33 cellular contexts compared by ENCODE assay signal in genomic region chr3:148794357-148794756, GRCh38. TPM values are rescaled to one million over a fixed set of nuclear protein-coding genes. Genes with fewer than 3 reads are reported as not detected.
DNase-seq lines count a peak whose midpoint lies in the region; ATAC-seq and TF ChIP-seq lines count a peak whose summit lies in the region.
"Had no signal": no experiment of that assay in that cellular context is flagged by ENCODE, and none has a peak within 500 bp of the region (broad histone marks: within the 10 kb centered on the region; RNA-seq: fewer than 3 reads in every experiment).

No MANE protein-coding gene starts in this region.

- intact Hi-C loops in lower lobe of right lung (cut with DNase I): no loop called here

- no peaks in the 10 kb centered on the region for H3K36me3 ChIP-seq in brain microvascular endothelial cell (replicated peaks)
- no peaks in the 10 kb centered on the region for H3K36me3 ChIP-seq in lower lobe of right lung
- H3K36me3 ChIP-seq: ascending aorta, esophagus squamous epithelium, gastrocnemius medialis, tibial artery, WERI-Rb-1 had no signal

- no peak for ATAC-seq in GM19395 (IDR thresholded peaks at IDR 0.05; ENCODE audit: unreplicated experiment)
- no peak for ATAC-seq in lower lobe of right lung
- no peak for ATAC-seq in GM18517 (IDR thresholded peaks at IDR 0.05; ENCODE audit: unreplicated experiment)
- no peak for ATAC-seq in HG02970 (IDR thresholded peaks at IDR 0.05; ENCODE audit: low FRiP score, unreplicated experiment)
- ATAC-seq: gastrocnemius medialis, GM23338, right cardiac atrium, T-cell had no signal

- no peak overlapping the region for H3K27ac ChIP-seq in brain microvascular endothelial cell
- no peak overlapping the region for H3K27ac ChIP-seq in lower lobe of right lung
- H3K27ac ChIP-seq: ascending aorta, esophagus squamous epithelium, gastrocnemius medialis, tibial artery, WERI-Rb-1 had no signal

- H3K9me3 ChIP-seq in lower lobe of right lung: no peaks in the 10 kb centered on the region
- H3K9me3 ChIP-seq: ascending aorta, esophagus squamous epithelium, gastrocnemius medialis, tibial artery had no signal

- H3K36me3 Mint-ChIP-seq in osteocyte (ENCODE audit: unreplicated experiment): no peaks in the 10 kb centered on the region
- H3K36me3 Mint-ChIP-seq: activated naive CD8-positive, alpha-beta T cell treated with anti-CD3 and anti-CD28 coated beads, Interleukin-2, amount 10 ng/mL, durations not matched to agents 7 days and 5 days; CD8-positive, alpha-beta memory T cell; memory B cell; T-cell had no signal

- H3K4me3 ChIP-seq in brain microvascular endothelial cell (ENCODE audit: low read depth, low read length): no peak overlapping the region
- H3K4me3 ChIP-seq in lower lobe of right lung: no peak overlapping the region
- H3K4me3 ChIP-seq: ascending aorta, esophagus squamous epithelium, gastrocnemius medialis, GM23338, tibial artery had no signal

- TF ChIP-seq CTCF in brain microvascular endothelial cell (IDR thresholded peaks at IDR 0.05; ENCODE audit: low read depth, low read length, missing control alignments) (no peak), osteocyte (IDR thresholded peaks at IDR 0.05) (no peak), lower lobe of right lung (IDR thresholded peaks at IDR 0.05) (no peak)

- no peaks in the 10 kb centered on the region for H3K4me1 ChIP-seq in lower lobe of right lung
- H3K4me1 ChIP-seq: ascending aorta, esophagus squamous epithelium, gastrocnemius medialis had no signal

- DNase-seq in HT-29 (ENCODE audit: low spot score) (peak; percentile 54), brain microvascular endothelial cell (peak; percentile 27), left kidney (ENCODE audit: low read depth, low spot score) (peak; percentile 45), osteocyte (ENCODE audit: extremely low spot score, unreplicated experiment) (no peak), lower lobe of right lung (no peak)
- DNase-seq: activated CD4-positive, alpha-beta T cell treated with anti-CD3 and anti-CD28 coated beads for 48 hours; activated gamma-delta T cell treated with Interleukin-2 at 50 U/mL for 16 hours; activated naive CD8-positive, alpha-beta T cell treated with anti-CD3 and anti-CD28 coated beads, Interleukin-2, amount 10 ng/mL, durations not matched to agents 7 days and 5 days; activated T-cell treated with anti-CD3 and anti-CD28 coated beads, Interleukin-2, amount 50 U/mL, for 24 hours; CD8-positive, alpha-beta memory T cell; central memory CD4-positive, alpha-beta T cell; dermis blood vessel endothelial cell; DMS53; esophagus squamous epithelium; gastrocnemius medialis; NCI-H1048; NCI-H446; NCI-H82; posterior cingulate gyrus; right cardiac atrium; RPMI8226; stimulated activated CD4-positive, alpha-beta T cell treated with anti-CD3 and anti-CD28 coated beads, Interleukin-12 subunit alpha, Interleukin-12 subunit beta, amount 100 ng/mL, for 4 hours; stimulated activated CD4-positive, alpha-beta T cell treated with anti-CD3 and anti-CD28 coated beads, Interleukin-2, amount 100 ng/mL, for 48 hours; T-cell; tibial artery; WERI-Rb-1 had no signal

- H3K9me3 Mint-ChIP-seq in osteocyte (ENCODE audit: unreplicated experiment): no peaks in the 10 kb centered on the region
- H3K9me3 Mint-ChIP-seq: activated naive CD8-positive, alpha-beta T cell treated with anti-CD3 and anti-CD28 coated beads, Interleukin-2, amount 10 ng/mL, durations not matched to agents 7 days and 5 days; activated T-cell treated with anti-CD3 and anti-CD28 coated beads, Interleukin-2, amount 50 U/mL, for 24 hours; CD8-positive, alpha-beta memory T cell; GM23338; memory B cell had no signal

- H3K27me3 ChIP-seq in brain microvascular endothelial cell (replicated peaks) (no peaks in the 10 kb centered on the region), lower lobe of right lung (ENCODE audit: low read depth) (no peaks in the 10 kb centered on the region)
- H3K27me3 ChIP-seq: ascending aorta, esophagus squamous epithelium, gastrocnemius medialis, tibial artery had no signal

- peaks cover 29% of the 10 kb centered on the region for H3K4me1 Mint-ChIP-seq in osteocyte (ENCODE audit: unreplicated experiment)
- H3K4me1 Mint-ChIP-seq: activated naive CD8-positive, alpha-beta T cell treated with anti-CD3 and anti-CD28 coated beads, Interleukin-2, amount 10 ng/mL, durations not matched to agents 7 days and 5 days; CD8-positive, alpha-beta memory T cell; memory B cell; T-cell had no signal

- H3K27ac Mint-ChIP-seq in osteocyte (ENCODE audit: unreplicated experiment): peak overlapping the region; percentile 5
- H3K27ac Mint-ChIP-seq: activated naive CD8-positive, alpha-beta T cell treated with anti-CD3 and anti-CD28 coated beads, Interleukin-2, amount 10 ng/mL, durations not matched to agents 7 days and 5 days; activated T-cell treated with anti-CD3 and anti-CD28 coated beads, Interleukin-2, amount 50 U/mL, for 24 hours; CD8-positive, alpha-beta memory T cell; memory B cell; T-cell had no signal

- no peak overlapping the region for H3K4me3 Mint-ChIP-seq in osteocyte (ENCODE audit: unreplicated experiment)
- H3K4me3 Mint-ChIP-seq: activated naive CD8-positive, alpha-beta T cell treated with anti-CD3 and anti-CD28 coated beads, Interleukin-2, amount 10 ng/mL, durations not matched to agents 7 days and 5 days; activated T-cell treated with anti-CD3 and anti-CD28 coated beads, Interleukin-2, amount 50 U/mL, for 24 hours; CD8-positive, alpha-beta memory T cell; GM23338; memory B cell; T-cell had no signal

- in situ Hi-C loops in brain microvascular endothelial cell (cut with HindIII; ENCODE audit: low pct_ligation_motif_present, low sequenced_read_pairs): no loop called here

- H3K27me3 Mint-ChIP-seq in osteocyte (ENCODE audit: unreplicated experiment): peaks cover 18% of the 10 kb centered on the region
- H3K27me3 Mint-ChIP-seq: activated naive CD8-positive, alpha-beta T cell treated with anti-CD3 and anti-CD28 coated beads, Interleukin-2, amount 10 ng/mL, durations not matched to agents 7 days and 5 days; activated T-cell treated with anti-CD3 and anti-CD28 coated beads, Interleukin-2, amount 50 U/mL, for 24 hours had no signal

RNA-seq across cellular contexts. Expression of gene CPB1, which starts 33.3 kb away (rescaled TPM):
- not detected in 2 replicates for total RNA-seq in HT-29 (2014; rRNA removed; shearing (Covaris generic))
- total RNA-seq in osteocyte: not detected in 2 replicates
- total RNA-seq in lower lobe of right lung: 0.83 TPM
- total RNA-seq: activated CD8-positive, alpha-beta memory T cell treated with anti-CD3 and anti-CD28 coated beads for 36 hours; activated naive CD8-positive, alpha-beta T cell treated with anti-CD3 and anti-CD28 coated beads, Interleukin-2, amount 10 ng/mL, durations not matched to agents 7 days and 5 days; CD8-positive, alpha-beta memory T cell; dermis blood vessel endothelial cell; esophagus squamous epithelium; GM23338 had no signal

Comparison
In these comparisons a context has a peak if more than half of its experiments do, and no peak if none do; other contexts are left out.
1. DNase-seq: peak in HT-29 (single experiment), brain microvascular endothelial cell (single experiment) and left kidney (single experiment); none in osteocyte (single experiment) and lower lobe of right lung (single experiment).